Comparison of ENCODE assay signal across 1 cellular context in genomic region chr2:21251216-21251971, GRCh38.
TF ChIP-seq lines count a peak whose summit lies in the region.

No MANE protein-coding gene starts in this region.

TF ChIP-seq in GM23338, 12 proteins besides CTCF, POLR2A, EP300 and RAD21 (continued from another document):
- TF ChIP-seq ZNF462 (CRISPR knock-in tag; IDR thresholded peaks at IDR 0.05) = no peak
- no peak for TF ChIP-seq EZH2phosphoT487 (IDR thresholded peaks at IDR 0.05; ENCODE audit: unreplicated experiment)
- no peak for TF ChIP-seq ETS1 (IDR thresholded peaks at IDR 0.05)
- no peak for TF ChIP-seq ZNF114 (CRISPR knock-in tag; IDR thresholded peaks at IDR 0.05)
- no peak for TF ChIP-seq NANOG (IDR thresholded peaks at IDR 0.05; ENCODE audit: borderline replicate concordance)
- TF ChIP-seq JUNB (IDR thresholded peaks at IDR 0.05; ENCODE audit: unreplicated experiment) = no peak
- TF ChIP-seq REST (IDR thresholded peaks at IDR 0.05; ENCODE audit: unreplicated experiment) = no peak
